In genomic region chr10:58266003-58266825, GRCh38 we compare ENCODE assay signal across 8 cellular contexts. TPM values are rescaled to one million over a fixed set of nuclear protein-coding genes. Genes with fewer than 3 reads are reported as not detected.
DNase-seq lines count a peak whose midpoint lies in the region; ATAC-seq, FAIRE-seq and TF ChIP-seq lines count a peak whose summit lies in the region.

No MANE protein-coding gene starts in this region.

- peak; percentile 56 for FAIRE-seq in GM19239 (lab: Jason Lieb, UNC)

- H3K4me1 ChIP-seq in foreskin keratinocyte, result peaks cover 16% of the 10 kb centered on the region

- ATAC-seq in activated T-cell treated with anti-CD3 and anti-CD28 coated beads, Interleukin-2, amount 50 U/mL, for 4 hours, result peak; percentile 32 to 41
- peak; percentile 7 for ATAC-seq in foreskin keratinocyte

- H3K4me1 Mint-ChIP-seq in CD14-positive monocyte, result peaks cover 48% of the 10 kb centered on the region
- peaks cover 45% of the 10 kb centered on the region for H3K4me1 Mint-ChIP-seq in activated T-cell treated with anti-CD3 and anti-CD28 coated beads, Interleukin-2, amount 50 U/mL, for 4 hours (ENCODE audit: low read depth)

- H3K9me3 Mint-ChIP-seq in CD14-positive monocyte, result peaks cover 0 to 8% (median 0%) of the 10 kb centered on the region in 7 donors
- no peaks in the 10 kb centered on the region for H3K9me3 Mint-ChIP-seq in activated T-cell treated with anti-CD3 and anti-CD28 coated beads, Interleukin-2, amount 50 U/mL, for 4 hours

- H3K27me3 Mint-ChIP-seq in CD14-positive monocyte (ENCODE audit: low read depth in 3 of 3), result no peaks in the 10 kb centered on the region
- H3K27me3 Mint-ChIP-seq in activated T-cell treated with anti-CD3 and anti-CD28 coated beads, Interleukin-2, amount 50 U/mL, for 4 hours (ENCODE audit: low read depth), result no peaks in the 10 kb centered on the region

- in situ Hi-C loops in KBM-7 (cut with MboI; ENCODE audit: low pct_unique_long_range_greater_than_20kb, low sequenced_read_pairs), result no loop called here

- H3K4me3 Mint-ChIP-seq in CD14-positive monocyte, result peak overlapping the region; percentile 98
- peak overlapping the region; percentile 97 for H3K4me3 Mint-ChIP-seq in activated T-cell treated with anti-CD3 and anti-CD28 coated beads, Interleukin-2, amount 50 U/mL, for 4 hours

- TF ChIP-seq CTCF in CD14-positive monocyte (IDR thresholded peaks at IDR 0.05), result no peak
- TF ChIP-seq CTCF in foreskin keratinocyte (conservative IDR thresholded peaks at IDR 0.05), result no peak

- H3K27me3 ChIP-seq in foreskin keratinocyte, result no peaks in the 10 kb centered on the region

- peaks cover 0 to 5% of the 10 kb centered on the region in 2 donors for H3K36me3 Mint-ChIP-seq in CD14-positive monocyte
- peaks cover 5% of the 10 kb centered on the region for H3K36me3 Mint-ChIP-seq in activated T-cell treated with anti-CD3 and anti-CD28 coated beads, Interleukin-2, amount 50 U/mL, for 4 hours (ENCODE audit: insufficient read depth)

- intact Hi-C loops in CD14-positive monocyte (cut with micrococcal nuclease), result loop anchor here (2.0 to 10.0 kb wide), 3 partner anchors 17 to 1639 kb away; partner anchors contain the start of genes CCDC6 (in 1 of the 2) and UBE2D1 (in 1 of the 2)

- peak overlapping the region; percentile 98 to 100 (median 99) for H3K27ac Mint-ChIP-seq in CD14-positive monocyte

- DNase-seq in CD14-positive monocyte (ENCODE audit: low spot score), result peak; percentile 67
- no peak for DNase-seq in GM19239 (ENCODE audit: insufficient read length, low spot score)
- DNase-seq in KBM-7, result peak; percentile 30
- peak; percentile 6 for DNase-seq in activated T-cell treated with anti-CD3 and anti-CD28 coated beads, Interleukin-2, amount 50 U/mL, for 4 hours
- peak in 1 of 2 donors; percentile 57 for DNase-seq in foreskin keratinocyte
- peak; percentile 75 for DNase-seq in pons (ENCODE audit: low spot score)
- DNase-seq in NCI-H345 treated with DMSO at 0.1 percent for 48 hours (lab: John Stamatoyannopoulos, UW; ENCODE audit: unreplicated experiment), result no peak
- no peak for DNase-seq in cortex of kidney (lab: John Stamatoyannopoulos, UW)

- peak overlapping the region; percentile 80 for H3K27ac ChIP-seq in foreskin keratinocyte

RNA-seq across cellular contexts. Expression of gene IPMK, which starts 1.5 kb away (rescaled TPM):
- polyA plus RNA-seq in CD14-positive monocyte (10 to 100 TPM in 1 of 2 donors, 1 to 10 TPM in 1; 8.8 to 10.9 TPM), foreskin keratinocyte (0.81 and 0.87 TPM in 2 replicates)
- total RNA-seq in activated T-cell treated with anti-CD3 and anti-CD28 coated beads, Interleukin-2, amount 50 U/mL, for 4 hours, result 1 to 10 TPM; 7.5 to 8.8 (median 7.8) TPM
- total RNA-seq in foreskin keratinocyte, result 4.5 and 4.6 TPM in 2 replicates

RNA-seq across cellular contexts. Expression of gene CISD1, which starts 2.7 kb away (rescaled TPM):
- 10 to 100 TPM; 24.9 to 29.4 TPM for polyA plus RNA-seq in CD14-positive monocyte
- total RNA-seq in activated T-cell treated with anti-CD3 and anti-CD28 coated beads, Interleukin-2, amount 50 U/mL, for 4 hours, result 10 to 100 TPM; 61.4 to 76.7 (median 74.0) TPM
- 44.5 and 45.5 TPM in 2 replicates for total RNA-seq in foreskin keratinocyte
- 61.8 and 71.2 TPM in 2 replicates for polyA plus RNA-seq in foreskin keratinocyte

Comparison
In these comparisons a context has a peak if more than half of its experiments do, and no peak if none do; other contexts are left out.
1. DNase-seq: peak in CD14-positive monocyte (single experiment), KBM-7 (single experiment), activated T-cell treated with anti-CD3 and anti-CD28 coated beads, Interleukin-2, amount 50 U/mL, for 4 hours (single experiment) and pons (single experiment); none in GM19239 (single experiment), NCI-H345 treated with DMSO at 0.1 percent for 48 hours (single experiment) and cortex of kidney (single experiment).